In genomic region chr7:127556404-127556803, GRCh38 we compare ENCODE assay signal across 8 cellular contexts.
"Had no signal": no experiment of that assay in that cellular context is flagged by ENCODE, and none has a peak within 500 bp of the region (broad histone marks: within the 10 kb centered on the region; RNA-seq: fewer than 3 reads in every experiment).

No MANE protein-coding gene starts in this region.

- DNase-seq: GDM1, GF-D8 had no signal

- ATAC-seq: GM12878 had no signal

- FAIRE-seq: G401.6, GM12878, GM12891, GM12892, GM18507, GM19239 had no signal

- H3K4me3 ChIP-seq: GM12878 had no signal
